ENCODE assay signal across 8 cellular contexts in the genomic region with DNA sequence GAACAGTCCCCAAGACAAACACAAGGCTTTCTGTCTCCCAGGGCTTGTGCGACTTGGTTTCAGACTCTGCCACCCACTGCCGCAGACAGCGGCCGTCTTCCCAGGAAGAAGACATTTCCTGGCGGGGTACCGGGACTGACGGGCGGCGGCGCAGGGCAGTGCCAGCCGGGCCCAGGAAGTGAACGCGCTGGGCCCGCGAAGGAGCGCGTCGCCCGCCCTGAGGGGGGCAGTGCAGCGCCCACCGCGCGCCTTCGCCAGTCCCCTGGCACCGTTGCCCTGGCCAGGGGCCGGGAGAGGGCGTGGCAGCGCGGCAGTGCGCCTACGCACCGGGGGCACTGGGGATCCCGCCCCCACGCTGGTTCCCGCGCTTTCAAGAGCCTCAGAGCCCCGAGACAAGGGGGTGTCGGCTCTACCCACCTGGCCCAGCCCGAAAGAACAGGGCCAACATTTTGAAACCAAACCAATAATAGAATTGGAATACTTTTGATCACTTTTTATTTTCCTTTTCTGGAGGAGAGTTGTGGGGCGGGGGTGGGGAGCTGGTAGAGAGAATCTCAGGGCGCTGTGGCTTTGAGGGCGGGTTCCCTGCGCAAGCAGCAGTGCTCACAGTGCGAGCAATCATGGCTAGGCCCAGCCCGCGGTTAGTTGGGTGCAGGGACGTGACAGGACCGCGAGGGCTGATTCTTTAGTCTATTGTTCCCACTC. TPM values are rescaled to one million over a fixed set of nuclear protein-coding genes. Genes with fewer than 3 reads are reported as not detected.
DNase-seq lines count a peak whose midpoint lies in the region; ATAC-seq and TF ChIP-seq lines count a peak whose summit lies in the region.

No MANE protein-coding gene starts in this region.

- peak; percentile 73 for ATAC-seq in HG03354 (IDR thresholded peaks at IDR 0.05; ENCODE audit: poor library complexity, severe bottlenecking, unreplicated experiment)
- ATAC-seq in psoas muscle, result peak; percentile 93 to 98 (median 96)
- no peak for ATAC-seq in GM21528 (IDR thresholded peaks at IDR 0.05; ENCODE audit: low FRiP score, unreplicated experiment)

- DNase-seq in RPMI7951 (ENCODE audit: low read depth) (peak; percentile 46), head of caudate nucleus (peak in 39 of 42 donors; percentile 23 to 77 (median 56)), psoas muscle (peak; percentile 53 to 77), progenitor cell of endocrine pancreas (ENCODE audit: low spot score, unreplicated experiment) (no peak)
- peak; percentile 50 for DNase-seq in activated naive CD4-positive, alpha-beta T cell treated with anti-CD3 and anti-CD28 coated beads for 36 hours

- no peaks in the 10 kb centered on the region for H3K27me3 ChIP-seq in psoas muscle (ENCODE audit: insufficient read depth in 3 of 3, low read length in 2 of 3)

- H3K27ac ChIP-seq in psoas muscle, result peak overlapping the region; percentile 87

- CTCF ChIA-PET in activated naive CD4-positive, alpha-beta T cell treated with anti-CD3 and anti-CD28 coated beads for 36 hours (lab: Charles Lee), result interaction anchor here (0.9 to 1.8 kb wide), 5 partner anchors 17 to 145 kb away, joined by 3 to 7 read pairs (median 5); a partner anchor contains a TSS

- H3K4me3 Mint-ChIP-seq in activated naive CD4-positive, alpha-beta T cell treated with anti-CD3 and anti-CD28 coated beads for 36 hours, result peak overlapping the region; percentile 57
- H3K4me3 Mint-ChIP-seq in progenitor cell of endocrine pancreas (ENCODE audit: low read depth), result no peak overlapping the region

- peaks cover 3% of the 10 kb centered on the region for H3K4me1 ChIP-seq in psoas muscle

- peak overlapping the region; percentile 58 for H3K4me3 ChIP-seq in psoas muscle

- 8 to 39% (median 30%) methylated on average over 25 to 49 of the region's 49 CpGs for WGBS in psoas muscle, 3 donors

- H3K27me3 Mint-ChIP-seq in activated naive CD4-positive, alpha-beta T cell treated with anti-CD3 and anti-CD28 coated beads for 36 hours (ENCODE audit: low read depth), result no peaks in the 10 kb centered on the region
- peaks cover 13% of the 10 kb centered on the region for H3K27me3 Mint-ChIP-seq in progenitor cell of endocrine pancreas

- intact Hi-C loops in activated naive CD4-positive, alpha-beta T cell treated with anti-CD3 and anti-CD28 coated beads for 36 hours (cut with micrococcal nuclease), result loop anchor here (2.0 to 5.0 kb wide), 2 partner anchors 48 to 79 kb away; no protein-coding TSS in a partner anchor
- intact Hi-C loops in head of caudate nucleus (cut with DNase I), result no loop called here
- intact Hi-C loops in psoas muscle (cut with DNase I), result loop anchor here in 1 of 2 donors (5.0 kb wide), 1 partner anchor 44 kb away; no protein-coding TSS in a partner anchor

- peak; percentile 33; the same call in 1 of the 2 replicates for TF ChIP-seq CTCF in GM12874 (IDR thresholded peaks at IDR 0.05; ENCODE audit: insufficient read depth, low read depth, low read length)
- TF ChIP-seq CTCF in psoas muscle (IDR thresholded peaks at IDR 0.05), result peak; percentile 35
- TF ChIP-seq CTCF in progenitor cell of endocrine pancreas (IDR thresholded peaks at IDR 0.05; ENCODE audit: unreplicated experiment), result no peak

- no peaks in the 10 kb centered on the region for H3K36me3 ChIP-seq in psoas muscle (ENCODE audit: insufficient read depth in 1 of 2, low read depth in 1 of 2)

- H3K27ac Mint-ChIP-seq in activated naive CD4-positive, alpha-beta T cell treated with anti-CD3 and anti-CD28 coated beads for 36 hours, result peak overlapping the region; percentile 24
- H3K27ac Mint-ChIP-seq in progenitor cell of endocrine pancreas, result no peak overlapping the region

- H3K36me3 Mint-ChIP-seq in activated naive CD4-positive, alpha-beta T cell treated with anti-CD3 and anti-CD28 coated beads for 36 hours (ENCODE audit: low read depth), result no peaks in the 10 kb centered on the region
- H3K36me3 Mint-ChIP-seq in progenitor cell of endocrine pancreas (ENCODE audit: insufficient read depth), result no peaks in the 10 kb centered on the region

- H3K4me1 Mint-ChIP-seq in activated naive CD4-positive, alpha-beta T cell treated with anti-CD3 and anti-CD28 coated beads for 36 hours (ENCODE audit: low read depth), result peaks cover 12% of the 10 kb centered on the region
- H3K4me1 Mint-ChIP-seq in progenitor cell of endocrine pancreas (ENCODE audit: low read depth), result no peaks in the 10 kb centered on the region

- no peaks in the 10 kb centered on the region for H3K9me3 Mint-ChIP-seq in activated naive CD4-positive, alpha-beta T cell treated with anti-CD3 and anti-CD28 coated beads for 36 hours
- peaks cover 7% of the 10 kb centered on the region for H3K9me3 Mint-ChIP-seq in progenitor cell of endocrine pancreas (ENCODE audit: low read depth)

- no peaks in the 10 kb centered on the region for H3K9me3 ChIP-seq in psoas muscle

RNA-seq across cellular contexts. Expression of a gene that starts 23.6 kb away (rescaled TPM):
- 0.98 and 1.2 TPM in 2 replicates for total RNA-seq in RPMI7951 (2014; rRNA removed; shearing (Covaris generic))
- under 1 TPM; 0.15 to 0.36 TPM for total RNA-seq in activated naive CD4-positive, alpha-beta T cell treated with anti-CD3 and anti-CD28 coated beads for 36 hours
- total RNA-seq in psoas muscle, result 1 to 10 TPM in 2 of 4 donors, under 1 TPM in 2; 0.86 to 4.1 (median 1.6) TPM
- polyA plus RNA-seq in psoas muscle, result 1 to 10 TPM in 1 of 3 donors, under 1 TPM in 2; 0.13 to 1.0 (median 0.68) TPM
- total RNA-seq in progenitor cell of endocrine pancreas, result 0.14 and 0.38 TPM in 2 replicates
